In the genomic region with DNA sequence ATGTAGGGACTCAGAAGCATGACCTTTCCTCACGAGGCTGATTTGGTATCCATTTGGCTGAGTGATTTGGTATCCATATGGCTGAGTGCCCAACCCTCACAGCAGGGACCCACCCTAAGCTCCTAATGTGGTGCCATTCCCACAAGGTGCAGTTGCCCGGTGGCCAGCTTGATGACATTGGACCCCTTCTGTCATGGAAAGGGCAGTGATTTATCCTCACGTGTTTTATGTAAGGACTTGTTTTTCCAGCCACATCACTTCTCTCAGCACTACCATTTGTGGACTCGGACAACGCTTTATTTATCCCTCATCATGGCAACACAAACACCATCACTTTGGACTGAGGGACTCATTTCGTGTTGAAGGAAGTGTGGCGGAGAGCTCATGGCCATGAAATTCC, we compare ENCODE assay signal across 22 cellular contexts. TPM values are rescaled to one million over a fixed set of nuclear protein-coding genes. Genes with fewer than 3 reads are reported as not detected.
"Had no signal": no experiment of that assay in that cellular context is flagged by ENCODE, and none has a peak within 500 bp of the region (broad histone marks: within the 10 kb centered on the region; RNA-seq: fewer than 3 reads in every experiment).

No MANE protein-coding gene starts in this region.

- DNase-seq: activated CD4-positive, alpha-beta memory T cell treated with anti-CD3 and anti-CD28 coated beads for 36 hours; activated CD4-positive, alpha-beta T cell treated with anti-CD3 and anti-CD28 coated beads for 36 hours; activated CD8-positive, alpha-beta memory T cell treated with anti-CD3 and anti-CD28 coated beads, Interleukin-2, amount 10 ng/mL, durations not matched to agents 7 days and 5 days; activated naive CD4-positive, alpha-beta T cell treated with anti-CD3 and anti-CD28 coated beads for 36 hours; activated naive CD8-positive, alpha-beta T cell treated with anti-CD3 and anti-CD28 coated beads, Interleukin-2, amount 50 U/mL, for 24 hours; activated T-cell treated with anti-CD3 and anti-CD28 coated beads, Interleukin-2, amount 50 U/mL, for 1 hour; aorta; cerebellar nuclear complex; hypothalamus; midbrain; stimulated activated CD4-positive, alpha-beta T cell treated with anti-CD3 and anti-CD28 coated beads, Interleukin-4, amount 100 ng/mL, for 24 hours; stimulated activated naive CD4-positive, alpha-beta T cell; substantia nigra; transverse colon; WERI-Rb-1 had no signal

- H3K27ac ChIP-seq: ovary, WERI-Rb-1 had no signal

- H3K27me3 ChIP-seq: ovary, transverse colon had no signal

- H3K9me3 ChIP-seq: ovary, transverse colon had no signal

- H3K4me3 ChIP-seq: ovary, transverse colon had no signal

- H3K36me3 ChIP-seq: ovary, transverse colon, WERI-Rb-1 had no signal

- ATAC-seq: activated CD4-positive, alpha-beta T cell treated with anti-CD3 and anti-CD28 coated beads for 36 hours; activated CD8-positive, alpha-beta memory T cell treated with anti-CD3 and anti-CD28 coated beads, Interleukin-2, amount 10 ng/mL, durations not matched to agents 7 days and 5 days; activated naive CD8-positive, alpha-beta T cell treated with anti-CD3 and anti-CD28 coated beads, Interleukin-2, amount 50 U/mL, for 24 hours; esophagus mucosa had no signal

RNA-seq across cellular contexts. Expression of gene LBHD2, which starts 18.1 kb away (rescaled TPM):
- total RNA-seq: activated CD4-positive, alpha-beta memory T cell treated with anti-CD3 and anti-CD28 coated beads for 36 hours; activated CD4-positive, alpha-beta T cell treated with anti-CD3 and anti-CD28 coated beads for 36 hours; activated CD8-positive, alpha-beta memory T cell treated with anti-CD3 and anti-CD28 coated beads, Interleukin-2, amount 10 ng/mL, durations not matched to agents 7 days and 5 days; activated naive CD4-positive, alpha-beta T cell treated with anti-CD3 and anti-CD28 coated beads for 36 hours; activated T-helper 2 cell treated with anti-CD3 and anti-CD28 coated beads, Interferon-gamma antibody, Interleukin-2, Interleukin-4, amounts not matched to agents 10 μg/mL and 5 μg/mL and 100 μg/mL, durations not matched to agents 14 hours and 24 hours and 36 hours; aorta; esophagus mucosa; glomerular endothelial cell; kidney epithelial cell; neural crest cell; T-helper 1 cell treated with Interleukin-12 subunit alpha and Interleukin-12 subunit beta and Interleukin-4 antibody, amounts not matched to agents 30 ng/mL and 1 ng/mL, for 36 hours; transverse colon had no signal

RNA-seq across cellular contexts. Expression of gene EXOC3L4, which starts 28.7 kb away (rescaled TPM):
- total RNA-seq: activated CD4-positive, alpha-beta memory T cell treated with anti-CD3 and anti-CD28 coated beads for 36 hours; activated CD4-positive, alpha-beta T cell treated with anti-CD3 and anti-CD28 coated beads for 36 hours; activated CD8-positive, alpha-beta memory T cell treated with anti-CD3 and anti-CD28 coated beads, Interleukin-2, amount 10 ng/mL, durations not matched to agents 7 days and 5 days; activated naive CD4-positive, alpha-beta T cell treated with anti-CD3 and anti-CD28 coated beads for 36 hours; activated T-helper 2 cell treated with anti-CD3 and anti-CD28 coated beads, Interferon-gamma antibody, Interleukin-2, Interleukin-4, amounts not matched to agents 10 μg/mL and 5 μg/mL and 100 μg/mL, durations not matched to agents 14 hours and 24 hours and 36 hours; glomerular endothelial cell; neural crest cell; T-helper 1 cell treated with Interleukin-12 subunit alpha and Interleukin-12 subunit beta and Interleukin-4 antibody, amounts not matched to agents 30 ng/mL and 1 ng/mL, for 36 hours had no signal
